6 cellular contexts compared by ENCODE assay signal in the genomic region with DNA sequence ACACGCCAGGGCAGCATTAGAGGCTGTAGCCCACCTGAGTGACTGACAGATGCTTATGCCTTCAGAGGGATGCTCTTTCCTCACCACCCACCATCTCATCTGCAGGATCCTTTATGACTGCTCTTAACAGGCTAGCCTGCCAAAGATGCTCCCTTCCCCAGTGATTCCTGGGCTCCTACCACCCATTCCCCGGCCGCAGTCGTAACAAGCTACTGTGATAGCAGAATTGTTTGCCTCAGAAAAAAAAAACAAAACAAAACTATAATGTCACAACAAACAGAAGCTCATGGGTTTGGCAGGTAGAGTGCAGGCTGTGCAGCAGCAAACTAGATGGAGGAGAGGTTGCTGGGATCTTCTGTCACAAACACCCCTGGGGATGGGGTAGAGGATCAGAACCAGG.
"Had no signal": no experiment of that assay in that cellular context is flagged by ENCODE, and none has a peak within 500 bp of the region (broad histone marks: within the 10 kb centered on the region; RNA-seq: fewer than 3 reads in every experiment).

No MANE protein-coding gene starts in this region.

- H3K4me1 Mint-ChIP-seq: GM23338, H9, IgD-negative memory B cell had no signal

- H3K27ac ChIP-seq: HL-60 had no signal

- H3K4me3 Mint-ChIP-seq: GM23338, H9, IgD-negative memory B cell had no signal

- H3K27ac Mint-ChIP-seq: GM23338, H9, IgD-negative memory B cell had no signal

- H2AFZ ChIP-seq: GM23338 had no signal

- ATAC-seq: GM23338, HepG2 had no signal

- H3K4me3 ChIP-seq: GM23338 had no signal

- DNase-seq: H9, HCEC 1CT had no signal

- H3K9me3 Mint-ChIP-seq: GM23338, H9 had no signal

- H3K4me2 ChIP-seq: GM23338 had no signal
